ENCODE assay signal across 8 cellular contexts in the genomic region with DNA sequence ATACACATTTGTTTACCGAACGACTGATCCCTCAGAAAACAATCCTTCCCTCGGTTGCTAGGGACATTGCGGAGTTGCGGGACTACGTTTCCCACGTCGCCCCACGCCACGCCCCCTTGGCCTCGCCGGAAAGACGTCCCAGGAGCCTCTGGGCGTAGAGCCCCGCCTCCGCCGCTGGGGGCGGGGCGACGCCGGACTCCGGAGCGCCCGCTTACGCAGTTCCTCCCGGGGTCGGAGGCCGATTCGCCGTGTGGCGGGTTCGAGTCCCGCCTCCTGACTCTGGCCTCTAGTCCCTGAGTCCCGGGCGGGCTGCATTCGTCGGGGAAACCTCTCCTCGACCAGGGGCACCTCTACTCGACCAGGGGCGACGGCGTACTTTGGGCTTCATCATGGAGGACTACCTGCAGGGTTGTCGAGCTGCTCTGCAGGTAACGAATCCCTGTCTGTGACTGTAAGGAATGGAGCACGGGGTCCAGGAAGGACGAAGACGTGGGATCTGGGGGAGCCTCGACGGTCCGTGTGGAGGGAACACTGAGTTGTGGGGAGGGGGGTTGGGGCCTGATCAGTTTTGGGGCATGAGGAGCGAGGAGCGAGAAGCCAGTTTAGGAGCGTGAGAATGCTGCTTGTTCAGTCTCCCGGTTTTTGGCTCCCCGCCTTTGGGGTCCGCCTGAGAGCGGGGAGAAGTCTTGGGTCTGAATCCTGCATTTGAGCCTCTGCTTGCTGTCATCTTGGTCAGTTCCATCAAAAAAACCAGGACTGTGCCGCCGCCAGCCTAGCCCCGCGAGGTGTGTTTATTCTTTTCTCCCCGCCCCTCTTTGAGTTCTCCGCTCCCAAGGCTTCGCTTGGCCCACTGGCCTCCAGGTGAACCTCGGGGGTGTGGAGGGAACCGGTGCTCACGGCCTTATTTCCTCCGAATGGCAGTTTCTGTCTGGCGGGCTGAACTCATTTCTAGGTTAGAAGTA. TPM values are rescaled to one million over a fixed set of nuclear protein-coding genes. Genes with fewer than 3 reads are reported as not detected.
DNase-seq lines count a peak whose midpoint lies in the region; ATAC-seq and TF ChIP-seq lines count a peak whose summit lies in the region.

A gene with protein sequence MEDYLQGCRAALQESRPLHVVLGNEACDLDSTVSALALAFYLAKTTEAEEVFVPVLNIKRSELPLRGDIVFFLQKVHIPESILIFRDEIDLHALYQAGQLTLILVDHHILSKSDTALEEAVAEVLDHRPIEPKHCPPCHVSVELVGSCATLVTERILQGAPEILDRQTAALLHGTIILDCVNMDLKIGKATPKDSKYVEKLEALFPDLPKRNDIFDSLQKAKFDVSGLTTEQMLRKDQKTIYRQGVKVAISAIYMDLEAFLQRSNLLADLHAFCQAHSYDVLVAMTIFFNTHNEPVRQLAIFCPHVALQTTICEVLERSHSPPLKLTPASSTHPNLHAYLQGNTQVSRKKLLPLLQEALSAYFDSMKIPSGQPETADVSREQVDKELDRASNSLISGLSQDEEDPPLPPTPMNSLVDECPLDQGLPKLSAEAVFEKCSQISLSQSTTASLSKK (plus strand): TSS at position 206 of the 962 bp plus-strand sequence. CDS start 184 bp downstream, at position 390.

- intact Hi-C loops in CD14-positive monocyte (cut with micrococcal nuclease), result loop anchor here (5.0 to 10.0 kb wide), 6 partner anchors 36 to 159 kb away; a partner anchor contains a TSS

- H3K36me3 ChIP-seq in effector memory CD4-positive, alpha-beta T cell (ENCODE audit: control insufficient read depth, insufficient read depth, low read length), result no peaks in the 10 kb centered on the region

- H3K9me3 ChIP-seq in effector memory CD4-positive, alpha-beta T cell (ENCODE audit: control insufficient read depth, low read length), result no peaks in the 10 kb centered on the region

- DNase-seq in CD14-positive monocyte (ENCODE audit: low spot score), result peak; percentile 99
- DNase-seq in HUDEP-2 (lab: John Stamatoyannopoulos, UW; ENCODE audit: unreplicated experiment in 76 of 76), result peak in 74 of 76 experiments; percentile 34 to 95 (median 90)
- peak; percentile 88 for DNase-seq in NOMO-1 treated with dmso at 0.1 percent for 144 hours (lab: John Stamatoyannopoulos, UW; ENCODE audit: unreplicated experiment)
- DNase-seq in activated CD8-positive, alpha-beta memory T cell treated with anti-CD3 and anti-CD28 coated beads for 4 hours (ENCODE audit: low read depth in 2 of 2), result peak; percentile 88 to 89
- DNase-seq in effector memory CD4-positive, alpha-beta T cell, result peak; percentile 94 to 96 (median 95)
- DNase-seq in medulla oblongata (ENCODE audit: extremely low spot score), result peak; percentile 97
- DNase-seq in stimulated activated CD4-positive, alpha-beta T cell treated with anti-CD3 and anti-CD28 coated beads, TNF-alpha, amount 100 ng/mL, for 48 hours (ENCODE audit: low read depth in 3 of 3), result peak; percentile 93 to 98 (median 95)

- peaks cover 0 to 10% (median 0%) of the 10 kb centered on the region in 3 donors for H3K27me3 Mint-ChIP-seq in CD14-positive monocyte (ENCODE audit: low read depth in 3 of 3)

- TF ChIP-seq CTCF in CD14-positive monocyte (IDR thresholded peaks at IDR 0.05), result no peak

- peak within 1 kb of the TSS; percentile 98 to 99 (median 99) for H3K27ac Mint-ChIP-seq in CD14-positive monocyte

- H3K9me3 Mint-ChIP-seq in CD14-positive monocyte, result no peaks in the 10 kb centered on the region

- peak within 1 kb of the TSS; percentile 97 to 98 for H3K4me3 Mint-ChIP-seq in CD14-positive monocyte

- peaks cover 4 to 10% of the 10 kb centered on the region in 2 donors for H3K36me3 Mint-ChIP-seq in CD14-positive monocyte

- peak; percentile 63 for ATAC-seq in GM19467 (IDR thresholded peaks at IDR 0.05; ENCODE audit: unreplicated experiment)

- no peaks in the 10 kb centered on the region for H3K27me3 ChIP-seq in effector memory CD4-positive, alpha-beta T cell (replicated peaks; ENCODE audit: control insufficient read depth, insufficient read depth, low read length, poor library complexity, severe bottlenecking)

- peaks cover 34% of the 10 kb centered on the region for H3K4me1 ChIP-seq in effector memory CD4-positive, alpha-beta T cell (ENCODE audit: control insufficient read depth, insufficient read depth, low read length, poor library complexity, severe bottlenecking)

- H3K4me3 ChIP-seq in effector memory CD4-positive, alpha-beta T cell (ENCODE audit: insufficient read depth, low read depth, low read length, poor library complexity, severe bottlenecking), result peak within 1 kb of the TSS; percentile 80

- peaks cover 60% of the 10 kb centered on the region for H3K4me1 Mint-ChIP-seq in CD14-positive monocyte

- peak within 1 kb of the TSS; percentile 94 for H3K27ac ChIP-seq in effector memory CD4-positive, alpha-beta T cell (ENCODE audit: insufficient read depth, low read length, poor library complexity, severe bottlenecking)

RNA-seq across cellular contexts. Expression of the gene that starts here (rescaled TPM):
- 10 to 100 TPM; 22.6 to 22.8 TPM for polyA plus RNA-seq in CD14-positive monocyte

Comparison
In these comparisons a context has a peak if more than half of its experiments do, and no peak if none do; other contexts are left out.
1. Peak in every context shown above with its lines: DNase-seq, ATAC-seq, H3K4me3 ChIP-seq and H3K27ac ChIP-seq.